Comparison of ENCODE assay signal across 11 cellular contexts in the genomic region with DNA sequence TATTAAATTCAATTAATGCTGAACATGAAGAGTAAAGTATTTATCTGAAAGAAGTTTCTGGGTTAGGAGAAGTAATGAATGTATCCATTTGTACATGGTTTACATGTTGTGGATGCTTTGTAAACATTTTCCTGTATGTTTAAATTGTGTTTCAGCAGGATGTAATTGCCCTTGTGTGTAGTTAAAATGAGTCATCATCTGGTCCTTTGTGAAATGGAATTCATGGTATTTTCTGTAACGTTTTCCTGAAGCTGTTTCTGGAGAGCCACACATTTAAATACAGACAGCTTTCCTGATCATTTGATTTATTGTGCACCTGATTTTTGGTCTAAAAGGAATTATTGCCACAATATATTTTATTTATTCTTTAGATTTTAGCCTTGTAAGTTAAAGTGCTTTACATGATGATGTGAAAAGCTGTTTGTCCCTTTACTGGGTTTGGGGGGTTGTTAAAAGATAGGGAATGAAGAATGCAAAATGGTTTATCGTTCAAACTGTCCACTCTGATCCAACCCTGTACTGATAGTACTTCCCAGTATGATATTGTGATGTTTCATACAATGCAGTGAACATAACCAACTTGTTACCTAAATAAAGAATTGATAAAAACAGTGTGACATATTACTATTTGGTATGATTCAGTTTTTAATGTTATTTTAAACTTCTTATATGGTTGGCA. TPM values are rescaled to one million over a fixed set of nuclear protein-coding genes. Genes with fewer than 3 reads are reported as not detected.
DNase-seq lines count a peak whose midpoint lies in the region; ATAC-seq and TF ChIP-seq lines count a peak whose summit lies in the region.
"Had no signal": no experiment of that assay in that cellular context is flagged by ENCODE, and none has a peak within 500 bp of the region (broad histone marks: within the 10 kb centered on the region; RNA-seq: fewer than 3 reads in every experiment).

No MANE protein-coding gene starts in this region.

- no peak overlapping the region for H4K8ac ChIP-seq in mesenchymal stem cell (ENCODE audit: low read length)

- peaks cover 6% of the 10 kb centered on the region for H3K79me1 ChIP-seq in mesenchymal stem cell (replicated peaks; ENCODE audit: low read length, poor library complexity, severe bottlenecking)

- H3K36me3 ChIP-seq in mammary epithelial cell (ENCODE audit: insufficient read depth, low read length), result peaks cover 3% of the 10 kb centered on the region
- H3K36me3 ChIP-seq in mesenchymal stem cell (ENCODE audit: control insufficient read depth in 1 of 2, insufficient read depth in 2 of 2, low read depth in 1 of 2, low read length in 2 of 2), result no peaks in the 10 kb centered on the region
- no peaks in the 10 kb centered on the region for H3K36me3 ChIP-seq in Peyer's patch

- no peak overlapping the region for H3K14ac ChIP-seq in mesenchymal stem cell (ENCODE audit: low read length in 2 of 2)

- H3K27me3 ChIP-seq in mammary epithelial cell (ENCODE audit: insufficient read depth, low read length), result no peaks in the 10 kb centered on the region
- no peaks in the 10 kb centered on the region for H3K27me3 ChIP-seq in mesenchymal stem cell (ENCODE audit: control insufficient read depth in 1 of 2, insufficient read depth in 1 of 2, low read length in 2 of 2)
- H3K27me3 ChIP-seq in Peyer's patch, result no peaks in the 10 kb centered on the region

- no peak overlapping the region for H3K23ac ChIP-seq in mesenchymal stem cell (ENCODE audit: low read length in 2 of 2)

- dilution Hi-C loops in mammary epithelial cell (cut with HindIII; ENCODE audit: low sequenced_read_pairs), result no loop called here

- in situ Hi-C loops in mammary epithelial cell (cut with MboI; ENCODE audit: low sequenced_read_pairs in 2 of 2), result loop anchor here in 1 of 2 donors (25.0 kb wide), 1 partner anchor 146 kb away; no protein-coding TSS in a partner anchor

- H3K9me3 ChIP-seq in mammary epithelial cell (replicated peaks; ENCODE audit: insufficient read depth, low read length), result no peaks in the 10 kb centered on the region
- H3K9me3 ChIP-seq in mesenchymal stem cell (ENCODE audit: control insufficient read depth, low read length), result no peaks in the 10 kb centered on the region
- no peaks in the 10 kb centered on the region for H3K9me3 ChIP-seq in Peyer's patch

- H3K4me3 ChIP-seq in mammary epithelial cell (replicated peaks in 1 of 3; ENCODE audit: insufficient read depth in 1 of 3, low read depth in 2 of 3, low read length in 3 of 3) (no peak overlapping the region), mesenchymal stem cell (ENCODE audit: insufficient read depth in 1 of 2, low read depth in 1 of 2, low read length in 2 of 2) (no peak overlapping the region), Peyer's patch (no peak overlapping the region)

- TF ChIP-seq POLR2A in Peyer's patch (IDR thresholded peaks at IDR 0.05), result no peak

- H3K18ac ChIP-seq in mesenchymal stem cell (ENCODE audit: low read depth in 1 of 2, low read length in 2 of 2), result no peak overlapping the region

- no peak overlapping the region for H2AFZ ChIP-seq in mammary epithelial cell (ENCODE audit: low read depth, low read length)
- H2AFZ ChIP-seq in mesenchymal stem cell (ENCODE audit: low read depth, low read length), result no peak overlapping the region

- CTCF ChIA-PET in mammary epithelial cell (lab: Charles Lee; ENCODE audit: low non-redundant PET), result no interaction called here

- no peak overlapping the region for H4K91ac ChIP-seq in mesenchymal stem cell (ENCODE audit: low read length)

- H3K9ac ChIP-seq in mammary epithelial cell (ENCODE audit: insufficient read depth, low read length), result no peak overlapping the region
- no peak overlapping the region for H3K9ac ChIP-seq in mesenchymal stem cell (ENCODE audit: low read length)

- ATAC-seq in HG02759 (IDR thresholded peaks at IDR 0.05; ENCODE audit: unreplicated experiment) (no peak), GM19467 (IDR thresholded peaks at IDR 0.05; ENCODE audit: unreplicated experiment) (no peak)
- ATAC-seq: naive thymus-derived CD4-positive, alpha-beta T cell had no signal

- intact Hi-C loops in mammary epithelial cell (cut with micrococcal nuclease), result no loop called here

- H2BK120ac ChIP-seq in mesenchymal stem cell (ENCODE audit: low read depth, low read length), result no peak overlapping the region

- H2AK5ac ChIP-seq in mesenchymal stem cell (ENCODE audit: low read length, severe bottlenecking), result no peak overlapping the region

- WGBS in mammary epithelial cell (ENCODE audit: low coverage, missing lambda C conversion rate), result 55% methylated on average over 2 of the region's 2 CpGs
- WGBS in mesenchymal stem cell, result no CpG with 5 or more reads among the region's 2 CpGs

- TF ChIP-seq CTCF in mammary epithelial cell (conservative IDR thresholded peaks at IDR 0.05 in 1 of 2, IDR thresholded peaks at IDR 0.05 in 1 of 2; ENCODE audit: extremely low read depth in 1 of 2, insufficient read depth in 1 of 2, low read depth in 1 of 2, low read length in 2 of 2), result no peak
- TF ChIP-seq CTCF in Peyer's patch (IDR thresholded peaks at IDR 0.05), result no peak

- peak overlapping the region; percentile 30 for H3K4me2 ChIP-seq in mammary epithelial cell (ENCODE audit: insufficient read depth, low read depth, low read length)
- no peak overlapping the region for H3K4me2 ChIP-seq in mesenchymal stem cell (ENCODE audit: low read length, poor library complexity, severe bottlenecking)

- BruUV-seq in mammary epithelial cell (replicated peaks; lab: Mats Ljungman, UMichigan), result TSS peak; percentile 21

- H2BK15ac ChIP-seq in mesenchymal stem cell (ENCODE audit: low read depth, poor library complexity, severe bottlenecking), result no peak overlapping the region

- H3K79me2 ChIP-seq in mammary epithelial cell (ENCODE audit: insufficient read depth, low read length), result no peaks in the 10 kb centered on the region

- H3K4me1 ChIP-seq in mammary epithelial cell (ENCODE audit: insufficient read depth, low read length), result peaks cover 8% of the 10 kb centered on the region
- H3K4me1 ChIP-seq in mesenchymal stem cell (ENCODE audit: control insufficient read depth, insufficient read depth, low read depth, low read length), result peaks cover 6% of the 10 kb centered on the region
- no peaks in the 10 kb centered on the region for H3K4me1 ChIP-seq in Peyer's patch

- no peak overlapping the region for H3K4ac ChIP-seq in mesenchymal stem cell (ENCODE audit: low read depth in 1 of 2, low read length in 2 of 2)

- H4K20me1 ChIP-seq in mammary epithelial cell (ENCODE audit: insufficient read depth, low read length), result no peaks in the 10 kb centered on the region

- H2BK12ac ChIP-seq in mesenchymal stem cell (ENCODE audit: low read length in 2 of 2), result no peak overlapping the region

- H3K27ac ChIP-seq in mammary epithelial cell (ENCODE audit: insufficient read depth, low read depth, low read length) (no peak overlapping the region), mesenchymal stem cell (ENCODE audit: low read length, poor library complexity, severe bottlenecking) (peak overlapping the region; percentile 92), Peyer's patch (no peak overlapping the region)

- peak overlapping the region; percentile 38 for H2BK5ac ChIP-seq in mesenchymal stem cell (ENCODE audit: low read depth, low read length, poor library complexity, severe bottlenecking)

- DNase-seq in EL, result peak; percentile 79
- DNase-seq in LHCN-M2 (ENCODE audit: low read depth), result peak; percentile 63
- peak; percentile 22 for DNase-seq in mammary epithelial cell
- DNase-seq in mesenchymal stem cell, result peak; percentile 79
- no peak for DNase-seq in T-helper 2 cell
- no peak for DNase-seq in Peyer's patch
- DNase-seq: activated CD8-positive, alpha-beta T cell treated with anti-CD3 and anti-CD28 coated beads for 36 hours; naive thymus-derived CD4-positive, alpha-beta T cell; NCI-H524 treated with DMSO at 0.1 percent for 48 hours had no signal

RNA-seq across cellular contexts. Expression of gene SLC3A1, which starts 41.7 kb away (rescaled TPM):
- 0.19 TPM in 1 of 2 replicates, not detected in the other for total RNA-seq in LHCN-M2 (2014; rRNA removed)
- 0.01 TPM for polyA plus RNA-seq in LHCN-M2 (2012)
- total RNA-seq in mammary epithelial cell, result not detected
- not detected for polyA plus RNA-seq in mammary epithelial cell
- not detected for polyA minus RNA-seq in mammary epithelial cell
- 0.15 TPM for polyA plus RNA-seq in mesenchymal stem cell (2013, experiment 1 of 2)
- polyA plus RNA-seq in mesenchymal stem cell (2013, experiment 2 of 2), result 0.11 TPM
- 100 to 1,000 TPM in 3 of 4 donors, 1 to 10 TPM in 1; 5.0 to 710 (median 435) TPM for total RNA-seq in Peyer's patch

Comparison
In these comparisons a context has a peak if more than half of its experiments do, and no peak if none do; other contexts are left out.
1. DNase-seq: peak in EL (single experiment), LHCN-M2 (single experiment), mammary epithelial cell (single experiment) and mesenchymal stem cell (single experiment); none in T-helper 2 cell (0 of 5) and Peyer's patch (0 of 3).